29 cellular contexts compared by ENCODE assay signal in genomic region chr9:33795819-33796218, GRCh38. TPM values are rescaled to one million over a fixed set of nuclear protein-coding genes. Genes with fewer than 3 reads are reported as not detected.
DNase-seq lines count a peak whose midpoint lies in the region; FAIRE-seq and TF ChIP-seq lines count a peak whose summit lies in the region.
"Had no signal": no experiment of that assay in that cellular context is flagged by ENCODE, and none has a peak within 500 bp of the region (broad histone marks: within the 10 kb centered on the region; RNA-seq: fewer than 3 reads in every experiment).

No MANE protein-coding gene starts in this region.

- TF ChIP-seq RAD21 in H1 (IDR thresholded peaks at IDR 0.05 in 1 of 2, conservative IDR thresholded peaks at IDR 0.05 in 1 of 2; ENCODE audit: low read depth in 2 of 2, low read length in 2 of 2) (no peak), neural cell (conservative IDR thresholded peaks at IDR 0.05) (no peak)

- H3K36me3 ChIP-seq in H1 (ENCODE audit: control insufficient read depth in 2 of 4, insufficient read depth in 4 of 4, low read length in 3 of 4) (no peaks in the 10 kb centered on the region), neural cell (ENCODE audit: insufficient read depth, low read length) (no peaks in the 10 kb centered on the region)
- H3K36me3 ChIP-seq: heart left ventricle, SJSA1, tibial nerve had no signal

- H3K18ac ChIP-seq in H1 (ENCODE audit: extremely low read depth, low read length), result 0 out of 2 replicates have a peak overlapping the region, but pooled peaks have one; percentile 54

- no peaks in the 10 kb centered on the region for H3K23me2 ChIP-seq in H1 (ENCODE audit: low read depth, low read length)

- no peak overlapping the region for H3K56ac ChIP-seq in H1 (replicated peaks; ENCODE audit: insufficient read length, low read depth, low read length)

- H4K20me1 ChIP-seq in H1 (replicated peaks in 1 of 2; ENCODE audit: control insufficient read depth in 1 of 2, insufficient read depth in 2 of 2, low read length in 2 of 2) (no peaks in the 10 kb centered on the region), neural cell (ENCODE audit: insufficient read depth) (no peaks in the 10 kb centered on the region)

- H2AFZ ChIP-seq in H1 (ENCODE audit: low read length) (no peak overlapping the region), neural cell (ENCODE audit: low read depth, low read length) (no peak overlapping the region)

- H2BK5ac ChIP-seq in H1 (ENCODE audit: low read depth, low read length), result no peak overlapping the region

- H3K27me3 ChIP-seq in H1 (replicated peaks in 1 of 4; ENCODE audit: control insufficient read depth in 3 of 4, extremely low read depth in 1 of 4, insufficient read depth in 3 of 4, low read length in 3 of 4), result no peaks in the 10 kb centered on the region
- H3K27me3 ChIP-seq in neural cell (ENCODE audit: insufficient read depth, low read depth, low read length), result no peaks in the 10 kb centered on the region
- H3K27me3 ChIP-seq: SJSA1 had no signal

- H3K79me2 ChIP-seq in H1 (ENCODE audit: control insufficient read depth in 1 of 2, insufficient read depth in 2 of 2, low read length in 2 of 2) (no peaks in the 10 kb centered on the region), neural cell (replicated peaks; ENCODE audit: insufficient read depth, low read length) (no peaks in the 10 kb centered on the region)

- CTCF ChIA-PET in H1 (lab: Charles Lee; ENCODE audit: partially characterized antibody), result interaction anchor here (0.8 to 3.6 kb wide), 4 partner anchors 17 to 278 kb away, joined by 3 to 20 read pairs (median 10); no protein-coding TSS in a partner anchor

- no peak overlapping the region for H3K4me3 ChIP-seq in H1 (ENCODE audit: extremely low read depth in 1 of 4, insufficient read depth in 2 of 4, low read depth in 3 of 4, low read length in 4 of 4)
- no peak overlapping the region for H3K4me3 ChIP-seq in neural cell (ENCODE audit: low read length)
- H3K4me3 ChIP-seq: heart left ventricle, SJSA1, tibial nerve had no signal

- TF ChIP-seq POLR2A in H1 (IDR thresholded peaks at IDR 0.05; ENCODE audit: control extremely low read depth in 1 of 2, low read depth in 2 of 2, low read length in 2 of 2), result no peak

- no peak overlapping the region for H2BK20ac ChIP-seq in H1 (ENCODE audit: low read length)

- no peak overlapping the region for H2AK5ac ChIP-seq in H1 (ENCODE audit: low read depth, low read length)

- peak overlapping the region; percentile 77 for H3K14ac ChIP-seq in H1 (ENCODE audit: insufficient read length)

- POLR2A ChIA-PET in H1 (lab: Charles Lee; ENCODE audit: partially characterized antibody), result interaction anchor here (1.3 kb wide), 1 partner anchor 20 kb away, joined by 3 read pairs; no protein-coding TSS in a partner anchor

- H3K27ac ChIP-seq in H1 (ENCODE audit: low read depth, low read length), result no peak overlapping the region
- H3K27ac ChIP-seq in neural cell (ENCODE audit: low read length), result peak overlapping the region; percentile 97
- H3K27ac ChIP-seq: heart left ventricle, SJSA1, tibial nerve had no signal

- WGBS in H1 (ENCODE audit: extremely low coverage in 1 of 2, insufficient coverage in 1 of 2, insufficient read length in 1 of 2, insufficient replicate concordance in 2 of 2, low coverage in 1 of 2, low lambda C conversion rate in 2 of 2, missing lambda C conversion rate in 1 of 2), 2 experiments, result 63% methylated on average over 4 of the region's 4 CpGs; no CpG with 5 or more reads in 1 of the 2 experiments

- H2BK120ac ChIP-seq in H1 (replicated peaks; ENCODE audit: low read depth, low read length), result no peak overlapping the region

- H4K8ac ChIP-seq in H1 (ENCODE audit: extremely low read depth, insufficient read depth, low read length), result no peak overlapping the region

- no peaks in the 10 kb centered on the region for H3F3A ChIP-seq in neural cell (ENCODE audit: insufficient read depth, low read length, poor library complexity, severe bottlenecking)

- H2BK12ac ChIP-seq in H1 (ENCODE audit: low read depth, low read length), result no peak overlapping the region

- H4K91ac ChIP-seq in H1 (replicated peaks; ENCODE audit: insufficient read length, low read length), result no peak overlapping the region

- no peaks in the 10 kb centered on the region for H3K79me1 ChIP-seq in H1 (ENCODE audit: low read depth, low read length)

- H2BK15ac ChIP-seq in H1 (ENCODE audit: low read length), result no peak overlapping the region

- DNase-seq in DMS79 treated with DMSO at 0.1 percent for 48 hours (lab: John Stamatoyannopoulos, UW) (peak; percentile 96), NCI-H2107 treated with DMSO at 0.1 percent for 48 hours (lab: John Stamatoyannopoulos, UW; ENCODE audit: unreplicated experiment) (peak; percentile 72), H1 (ENCODE audit: low read depth in 1 of 2, low spot score in 2 of 2) (no peak), NCI-H524 (lab: John Stamatoyannopoulos, UW) (no peak), AML-193 (lab: John Stamatoyannopoulos, UW) (no peak), NCI-H146 treated with DMSO at 0.1 percent for 48 hours (lab: John Stamatoyannopoulos, UW; ENCODE audit: unreplicated experiment) (no peak)
- DNase-seq: activated CD8-positive, alpha-beta memory T cell treated with anti-CD3 and anti-CD28 coated beads, Interleukin-2, amount 10 ng/mL, durations not matched to agents 7 days and 5 days; activated gamma-delta T cell treated with Interleukin-2 at 50 U/mL for 16 hours; activated naive CD8-positive, alpha-beta T cell treated with anti-CD3 and anti-CD28 coated beads, Interleukin-2, amount 10 ng/mL, durations not matched to agents 7 days and 5 days; activated T-cell treated with anti-CD3 and anti-CD28 coated beads, Interleukin-2, amount 50 U/mL, for 4 hours; C1 segment of cervical spinal cord; central memory CD4-positive, alpha-beta T cell; effector memory CD8-positive, alpha-beta T cell; GDM1; heart left ventricle; Karpas-422; natural killer cell; NCI-H1694; NCI-H345; NCI-H748 treated with DMSO at 0.1 percent for 48 hours; occipital lobe; stimulated activated CD4-positive, alpha-beta T cell treated with anti-CD3 and anti-CD28 coated beads, Interleukin-4, amount 100 ng/mL, for 1 hour; T-cell had no signal

- FAIRE-seq in H1 (lab: Jason Lieb, UNC), result no peak
- FAIRE-seq: astrocyte, keratinocyte had no signal

- TF ChIP-seq EP300 in H1 (IDR thresholded peaks at IDR 0.05; ENCODE audit: borderline replicate concordance in 1 of 2, low read depth in 2 of 2, low read length in 2 of 2) (no peak), neural cell (conservative IDR thresholded peaks at IDR 0.05; ENCODE audit: poor library complexity, severe bottlenecking) (no peak)

- TF ChIP-seq CTCF in H1 (IDR thresholded peaks at IDR 0.05; ENCODE audit: control extremely low read depth in 1 of 3, insufficient read depth in 1 of 3, low read depth in 1 of 3, low read length in 3 of 3) (no peak), neural cell (IDR thresholded peaks at IDR 0.05; ENCODE audit: poor library complexity, severe bottlenecking) (no peak)

- H4K5ac ChIP-seq in H1 (ENCODE audit: insufficient read length, low read depth, low read length), result no peak overlapping the region

- H3K4me2 ChIP-seq in H1 (ENCODE audit: insufficient read depth in 1 of 2, low read depth in 2 of 2, low read length in 2 of 2) (peak overlapping the region in 1 of 2 experiments; percentile 28; a peak in 1 of 4 replicates), neural cell (ENCODE audit: low read length) (no peak overlapping the region)

- no peak overlapping the region for H3K23ac ChIP-seq in H1 (ENCODE audit: insufficient read length)

- H3K4ac ChIP-seq in H1 (replicated peaks; ENCODE audit: insufficient read length, low read depth, low read length), result no peak overlapping the region

- no peaks in the 10 kb centered on the region for H3K9me2 ChIP-seq in neural cell (ENCODE audit: insufficient read depth, low read length)

- H3K9ac ChIP-seq in H1 (replicated peaks in 1 of 4; ENCODE audit: extremely low read depth in 1 of 4, low read depth in 3 of 4, low read length in 3 of 4) (no peak overlapping the region), neural cell (ENCODE audit: low read length) (no peak overlapping the region)

- H3K9me3 ChIP-seq in H1 (ENCODE audit: insufficient read depth in 2 of 2, low read depth in 1 of 2, low read length in 1 of 2), result no peaks in the 10 kb centered on the region
- H3K9me3 ChIP-seq in neural cell (ENCODE audit: low read length), result no peaks in the 10 kb centered on the region
- H3K9me3 ChIP-seq: SJSA1 had no signal

- H3K4me1 ChIP-seq in H1 (replicated peaks in 1 of 4; ENCODE audit: control insufficient read depth in 3 of 4, insufficient read depth in 4 of 4, low read length in 3 of 4), result peaks cover 2 to 8% (median 3%) of the 10 kb centered on the region in 4 experiments; a peak in 6 of 7 replicates
- H3K4me1 ChIP-seq: heart left ventricle, SJSA1, tibial nerve had no signal

TF ChIP-seq in H1, 55 proteins besides CTCF, POLR2A, EP300 and RAD21 (continues in another document):
- TF ChIP-seq TBP (IDR thresholded peaks at IDR 0.05; ENCODE audit: low read depth, low read length), result no peak

RNA-seq across cellular contexts. Expression of gene PRSS3, which starts 0.5 kb away (rescaled TPM):
- total RNA-seq in H1 (2021; fragmentation: NEBNext Ultra II Directional; extraction: Animal tissue kit (Norgen Biotek cat#: 25700)), result not detected in 2 replicates
- polyA plus RNA-seq in H1 (2011; rRNA removed) (0.12 TPM in 1 of 2 replicates, not detected in the other), neural cell (not detected in 2 replicates)
- polyA plus RNA-seq in H1 (2011; cell fraction: cytosol; rRNA removed), result not detected
- polyA plus RNA-seq in H1 (2011; cell fraction: nucleus; rRNA removed), result not detected
- polyA plus RNA-seq in H1 (2012, experiment 1 of 2), result not detected in 4 replicates
- not detected for polyA plus RNA-seq in H1 (2012, experiment 2 of 2)
- polyA plus RNA-seq in H1 (2013, experiment 1 of 2), result 0.14 TPM
- polyA plus RNA-seq in H1 (2013, experiment 2 of 2), result 0.13 TPM
- polyA minus RNA-seq in H1 (2011; rRNA and poly(A)+ RNA removed), result not detected in 2 replicates
- polyA minus RNA-seq in H1 (2011; cell fraction: cytosol; rRNA and poly(A)+ RNA removed), result not detected
- polyA minus RNA-seq in H1 (2011; cell fraction: nucleus; rRNA and poly(A)+ RNA removed), result not detected
- not detected in 2 replicates for polyA minus RNA-seq in neural cell
- total RNA-seq: activated CD8-positive, alpha-beta memory T cell treated with anti-CD3 and anti-CD28 coated beads, Interleukin-2, amount 10 ng/mL, durations not matched to agents 7 days and 5 days; activated naive CD8-positive, alpha-beta T cell treated with anti-CD3 and anti-CD28 coated beads, Interleukin-2, amount 10 ng/mL, durations not matched to agents 7 days and 5 days; astrocyte; mononuclear cell; occipital lobe; SJSA1; tibial nerve had no signal

RNA-seq across cellular contexts. Expression of gene UBE2R2, which starts 21.1 kb away (rescaled TPM):
- 42.1 and 42.4 TPM in 2 replicates for total RNA-seq in H1 (2021; fragmentation: NEBNext Ultra II Directional; extraction: Animal tissue kit (Norgen Biotek cat#: 25700))
- 15.6 and 19.4 TPM in 2 replicates for polyA plus RNA-seq in H1 (2011; rRNA removed)
- 21.2 TPM for polyA plus RNA-seq in H1 (2011; cell fraction: cytosol; rRNA removed)
- 12.1 TPM for polyA plus RNA-seq in H1 (2011; cell fraction: nucleus; rRNA removed)
- 33.5 to 49.2 TPM (median 34.5 TPM) in 4 replicates for polyA plus RNA-seq in H1 (2012, experiment 1 of 2)
- polyA plus RNA-seq in H1 (2012, experiment 2 of 2), result 35.5 TPM
- 41.1 TPM for polyA plus RNA-seq in H1 (2013, experiment 1 of 2)
- 41.0 TPM for polyA plus RNA-seq in H1 (2013, experiment 2 of 2)
- 22.7 and 23.2 TPM in 2 replicates for polyA minus RNA-seq in H1 (2011; rRNA and poly(A)+ RNA removed)
- 20.3 TPM for polyA minus RNA-seq in H1 (2011; cell fraction: cytosol; rRNA and poly(A)+ RNA removed)
- 18.8 TPM for polyA minus RNA-seq in H1 (2011; cell fraction: nucleus; rRNA and poly(A)+ RNA removed)
- polyA plus RNA-seq in neural cell, result 37.6 and 45.0 TPM in 2 replicates
- polyA minus RNA-seq in neural cell, result 49.7 and 58.2 TPM in 2 replicates

Comparison
In these comparisons a context has a peak if more than half of its experiments do, and no peak if none do; other contexts are left out.
1. DNase-seq: peak in DMS79 treated with DMSO at 0.1 percent for 48 hours (single experiment) and NCI-H2107 treated with DMSO at 0.1 percent for 48 hours (single experiment); none in H1 (0 of 2), NCI-H524 (0 of 2), AML-193 (0 of 2) and NCI-H146 treated with DMSO at 0.1 percent for 48 hours (single experiment).